Comparison of ENCODE assay signal across 8 cellular contexts in genomic region chr17:16417896-16418683, GRCh38. TPM values are rescaled to one million over a fixed set of nuclear protein-coding genes. Genes with fewer than 3 reads are reported as not detected.
DNase-seq lines count a peak whose midpoint lies in the region; ATAC-seq and TF ChIP-seq lines count a peak whose summit lies in the region.

No MANE protein-coding gene starts in this region.

- H3K4me3 ChIP-seq in SJSA1 (no peak overlapping the region), fibroblast of villous mesenchyme (ENCODE audit: low read depth, low read length) (no peak overlapping the region)

- H3K9me3 ChIP-seq in SJSA1 (replicated peaks), result no peaks in the 10 kb centered on the region

- TF ChIP-seq CTCF in fibroblast of villous mesenchyme (IDR thresholded peaks at IDR 0.05; ENCODE audit: insufficient read depth, low read depth, low read length), result no peak
- no peak for TF ChIP-seq CTCF in mesothelial cell of epicardium (IDR thresholded peaks at IDR 0.05; ENCODE audit: unreplicated experiment)

- peak overlapping the region; percentile 94 for H3K27ac ChIP-seq in SJSA1

- H3K27ac Mint-ChIP-seq in T-helper 2 cell treated with Interferon-gamma antibody and Interleukin-4, amounts not matched to agents 5 μg/mL and 100 μg/mL, for 36 hours, result peak overlapping the region; percentile 77
- H3K27ac Mint-ChIP-seq in stimulated activated naive CD8-positive, alpha-beta T cell treated with anti-CD3 and anti-CD28 coated beads, Interleukin-15, amount 100 ng/mL, for 72 hours, result peak overlapping the region; percentile 90 to 95
- no peak overlapping the region for H3K27ac Mint-ChIP-seq in mesothelial cell of epicardium

- H3K9me3 Mint-ChIP-seq in T-helper 2 cell treated with Interferon-gamma antibody and Interleukin-4, amounts not matched to agents 5 μg/mL and 100 μg/mL, for 36 hours, result no peaks in the 10 kb centered on the region
- H3K9me3 Mint-ChIP-seq in stimulated activated naive CD8-positive, alpha-beta T cell treated with anti-CD3 and anti-CD28 coated beads, Interleukin-15, amount 100 ng/mL, for 72 hours, result no peaks in the 10 kb centered on the region
- no peaks in the 10 kb centered on the region for H3K9me3 Mint-ChIP-seq in mesothelial cell of epicardium

- H3K4me1 ChIP-seq in SJSA1 (replicated peaks), result peaks cover 39% of the 10 kb centered on the region

- no peaks in the 10 kb centered on the region for H3K27me3 Mint-ChIP-seq in T-helper 2 cell treated with Interferon-gamma antibody and Interleukin-4, amounts not matched to agents 5 μg/mL and 100 μg/mL, for 36 hours (ENCODE audit: low read depth)
- H3K27me3 Mint-ChIP-seq in stimulated activated naive CD8-positive, alpha-beta T cell treated with anti-CD3 and anti-CD28 coated beads, Interleukin-15, amount 100 ng/mL, for 72 hours, result no peaks in the 10 kb centered on the region
- H3K27me3 Mint-ChIP-seq in mesothelial cell of epicardium (ENCODE audit: low read depth), result no peaks in the 10 kb centered on the region

- ATAC-seq in stimulated activated naive CD8-positive, alpha-beta T cell treated with anti-CD3 and anti-CD28 coated beads, Interleukin-15, amount 100 ng/mL, for 72 hours, result no peak
- no peak for ATAC-seq in HG02623 (IDR thresholded peaks at IDR 0.05; ENCODE audit: unreplicated experiment)

- H3K27me3 ChIP-seq in SJSA1 (replicated peaks), result no peaks in the 10 kb centered on the region

- H3K36me3 ChIP-seq in SJSA1, result no peaks in the 10 kb centered on the region

- no peak for DNase-seq in T-helper 2 cell treated with Interferon-gamma antibody and Interleukin-4, amounts not matched to agents 5 μg/mL and 100 μg/mL, for 36 hours (ENCODE audit: low spot score)
- no peak for DNase-seq in T-helper 2 cell
- peak; percentile 50 to 68 for DNase-seq in SJSA1 (ENCODE audit: low read depth in 1 of 2, low spot score in 2 of 2)
- DNase-seq in fibroblast of villous mesenchyme (ENCODE audit: low read depth), result peak; percentile 48
- DNase-seq in stimulated activated naive CD8-positive, alpha-beta T cell treated with anti-CD3 and anti-CD28 coated beads, Interleukin-15, amount 100 ng/mL, for 72 hours, result no peak
- DNase-seq in activated effector memory CD4-positive, alpha-beta T cell treated with anti-CD3 and anti-CD28 coated beads, Interleukin-2, amount 50 U/mL, for 16 hours, result no peak
- DNase-seq in mesothelial cell of epicardium (ENCODE audit: low spot score in 2 of 2, unreplicated experiment in 2 of 2), result no peak

- H3K4me3 Mint-ChIP-seq in T-helper 2 cell treated with Interferon-gamma antibody and Interleukin-4, amounts not matched to agents 5 μg/mL and 100 μg/mL, for 36 hours, result peak overlapping the region; percentile 75
- H3K4me3 Mint-ChIP-seq in stimulated activated naive CD8-positive, alpha-beta T cell treated with anti-CD3 and anti-CD28 coated beads, Interleukin-15, amount 100 ng/mL, for 72 hours, result peak overlapping the region; percentile 76 to 97
- H3K4me3 Mint-ChIP-seq in mesothelial cell of epicardium, result no peak overlapping the region

- H3K4me1 Mint-ChIP-seq in T-helper 2 cell treated with Interferon-gamma antibody and Interleukin-4, amounts not matched to agents 5 μg/mL and 100 μg/mL, for 36 hours (ENCODE audit: low read depth), result peaks cover 35% of the 10 kb centered on the region
- H3K4me1 Mint-ChIP-seq in stimulated activated naive CD8-positive, alpha-beta T cell treated with anti-CD3 and anti-CD28 coated beads, Interleukin-15, amount 100 ng/mL, for 72 hours, result peaks cover 60% of the 10 kb centered on the region
- peaks cover 24% of the 10 kb centered on the region for H3K4me1 Mint-ChIP-seq in mesothelial cell of epicardium

- peaks cover 49% of the 10 kb centered on the region for H3K36me3 Mint-ChIP-seq in T-helper 2 cell treated with Interferon-gamma antibody and Interleukin-4, amounts not matched to agents 5 μg/mL and 100 μg/mL, for 36 hours (ENCODE audit: low read depth)
- H3K36me3 Mint-ChIP-seq in mesothelial cell of epicardium, result no peaks in the 10 kb centered on the region

RNA-seq across cellular contexts. Expression of gene TRPV2, which starts 2.7 kb away (rescaled TPM):
- total RNA-seq in SJSA1 (2014; rRNA removed; shearing (Covaris generic)), result 0.47 TPM in 1 of 2 replicates, not detected in the other
- 53.5 and 106 TPM in 2 replicates for total RNA-seq in fibroblast of villous mesenchyme
- 1.9 to 4.5 TPM (median 2.1 TPM) in 3 replicates for total RNA-seq in mesothelial cell of epicardium

RNA-seq across cellular contexts. Expression of gene UBB, which starts 37.2 kb away (rescaled TPM):
- total RNA-seq in SJSA1 (2014; rRNA removed; shearing (Covaris generic)), result 1,919 and 2,989 TPM in 2 replicates
- total RNA-seq in fibroblast of villous mesenchyme (1,346 and 1,383 TPM in 2 replicates), mesothelial cell of epicardium (1,270 to 1,309 TPM (median 1,304 TPM) in 3 replicates)

Comparison
In these comparisons a context has a peak if more than half of its experiments do, and no peak if none do; other contexts are left out.
1. DNase-seq: peak in SJSA1 (2 of 2) and fibroblast of villous mesenchyme (single experiment); none in T-helper 2 cell treated with Interferon-gamma antibody and Interleukin-4, amounts not matched to agents 5 μg/mL and 100 μg/mL, for 36 hours (single experiment), T-helper 2 cell (0 of 5), stimulated activated naive CD8-positive, alpha-beta T cell treated with anti-CD3 and anti-CD28 coated beads, Interleukin-15, amount 100 ng/mL, for 72 hours (0 of 2), activated effector memory CD4-positive, alpha-beta T cell treated with anti-CD3 and anti-CD28 coated beads, Interleukin-2, amount 50 U/mL, for 16 hours (single experiment) and mesothelial cell of epicardium (0 of 2).